Comparison of ENCODE assay signal across 24 cellular contexts in genomic region chr6:93592417-93592816, GRCh38.
"Had no signal": no experiment of that assay in that cellular context is flagged by ENCODE, and none has a peak within 500 bp of the region (broad histone marks: within the 10 kb centered on the region; RNA-seq: fewer than 3 reads in every experiment).

No MANE protein-coding gene starts in this region.

- H3K36me3 ChIP-seq: colonic mucosa, esophagus muscularis mucosa, esophagus squamous epithelium, gastrocnemius medialis, gastroesophageal sphincter, heart right ventricle had no signal

- H3K27me3 ChIP-seq: colonic mucosa, dorsolateral prefrontal cortex, esophagus muscularis mucosa, esophagus squamous epithelium, foreskin keratinocyte, gastrocnemius medialis, gastroesophageal sphincter, heart right ventricle, hepatocyte had no signal

- H2AFZ ChIP-seq: hepatocyte had no signal

- H3K79me2 ChIP-seq: hepatocyte had no signal

- H3K4me1 ChIP-seq: colonic mucosa, esophagus muscularis mucosa, esophagus squamous epithelium, foreskin keratinocyte, gastrocnemius medialis, gastroesophageal sphincter, heart right ventricle had no signal

- H3K9me3 ChIP-seq: colonic mucosa, esophagus muscularis mucosa, esophagus squamous epithelium, gastrocnemius medialis, gastroesophageal sphincter had no signal

- H3K4me2 ChIP-seq: hepatocyte had no signal

- H3K4me3 ChIP-seq: colonic mucosa, coronary artery, dorsolateral prefrontal cortex, esophagus muscularis mucosa, esophagus squamous epithelium, gastrocnemius medialis, gastroesophageal sphincter, heart right ventricle, hepatocyte had no signal

- H3K27ac ChIP-seq: colonic mucosa, coronary artery, dorsolateral prefrontal cortex, epithelial cell of prostate, esophagus muscularis mucosa, esophagus squamous epithelium, foreskin keratinocyte, gastrocnemius medialis, gastroesophageal sphincter, heart right ventricle, hepatocyte had no signal

- ATAC-seq: effector memory CD8-positive, alpha-beta T cell; esophagus mucosa; foreskin keratinocyte; gastrocnemius medialis; gastroesophageal sphincter; heart right ventricle had no signal

- DNase-seq: colonic mucosa; cortex of kidney; dermis blood vessel endothelial cell; dorsolateral prefrontal cortex; effector CD4-positive, alpha-beta T cell; effector CD8-positive, alpha-beta T cell; effector memory CD4-positive, alpha-beta T cell; effector memory CD8-positive, alpha-beta T cell; endodermal cell; erythroblast; esophagus squamous epithelium; foreskin fibroblast; foreskin keratinocyte; foreskin melanocyte; gastrocnemius medialis; glutamatergic neuron; head of caudate nucleus; heart right ventricle had no signal
